In genomic region chr3:188119846-188120245, GRCh38 we compare ENCODE assay signal across 20 cellular contexts. TPM values are rescaled to one million over a fixed set of nuclear protein-coding genes. Genes with fewer than 3 reads are reported as not detected.
DNase-seq lines count a peak whose midpoint lies in the region; ATAC-seq lines count a peak whose summit lies in the region.
"Had no signal": no experiment of that assay in that cellular context is flagged by ENCODE, and none has a peak within 500 bp of the region (broad histone marks: within the 10 kb centered on the region; RNA-seq: fewer than 3 reads in every experiment).

No MANE protein-coding gene starts in this region.

- no peaks in the 10 kb centered on the region for H3K36me3 ChIP-seq in rectal smooth muscle tissue (ENCODE audit: control insufficient read depth, insufficient read depth, low read length)

- no peak overlapping the region for H3K4me3 ChIP-seq in rectal smooth muscle tissue (ENCODE audit: low read length)
- H3K4me3 ChIP-seq: A549, GM23248 had no signal

- in situ Hi-C loops in G401 (cut with HindIII; ENCODE audit: low sequenced_read_pairs) = no loop called here

- DNase-seq in G401 (ENCODE audit: low spot score) (peak; percentile 61), RPMI8226 (peak; percentile 28), cerebellum (ENCODE audit: low spot score) (peak; percentile 28), NCI-H187 (lab: John Stamatoyannopoulos, UW) (no peak), NCI-H2107 treated with DMSO at 0.1 percent for 48 hours (lab: John Stamatoyannopoulos, UW; ENCODE audit: unreplicated experiment) (no peak)
- DNase-seq: AML-193; Caco-2; CD4-positive, alpha-beta T cell; GDM1; GM23248; H7; HFFc6; IMR-90 had no signal

- H3K4me1 ChIP-seq in rectal smooth muscle tissue (ENCODE audit: control insufficient read depth, insufficient read depth, low read length) = peaks cover 5% of the 10 kb centered on the region

- peak overlapping the region; percentile 19 for H3K9ac ChIP-seq in rectal smooth muscle tissue (ENCODE audit: low read length)
- H3K9ac ChIP-seq: GM23248 had no signal

- ATAC-seq in GM21367 (IDR thresholded peaks at IDR 0.05; ENCODE audit: unreplicated experiment) = no peak
- ATAC-seq: A549, HCT116 had no signal

- no peaks in the 10 kb centered on the region for H3K27me3 ChIP-seq in rectal smooth muscle tissue (ENCODE audit: control insufficient read depth, insufficient read depth, low read length)

- H3K27ac ChIP-seq in rectal smooth muscle tissue (ENCODE audit: low read depth, low read length) = no peak overlapping the region
- H3K27ac ChIP-seq: 22Rv1, A549, C4-2B, GM23248, HL-60 had no signal

RNA-seq across cellular contexts. Expression of gene LPP, which starts 34.1 kb away (rescaled TPM):
- total RNA-seq in G401 (2014; rRNA removed; shearing (Covaris generic)) = 6.4 and 12.6 TPM in 2 replicates
- total RNA-seq in cerebellum = 26.9 TPM

Comparison
In these comparisons a context has a peak if more than half of its experiments do, and no peak if none do; other contexts are left out.
1. DNase-seq: peak in G401 (single experiment), RPMI8226 (single experiment) and cerebellum (single experiment); none in NCI-H187 (0 of 2) and NCI-H2107 treated with DMSO at 0.1 percent for 48 hours (single experiment).